In the genomic region with DNA sequence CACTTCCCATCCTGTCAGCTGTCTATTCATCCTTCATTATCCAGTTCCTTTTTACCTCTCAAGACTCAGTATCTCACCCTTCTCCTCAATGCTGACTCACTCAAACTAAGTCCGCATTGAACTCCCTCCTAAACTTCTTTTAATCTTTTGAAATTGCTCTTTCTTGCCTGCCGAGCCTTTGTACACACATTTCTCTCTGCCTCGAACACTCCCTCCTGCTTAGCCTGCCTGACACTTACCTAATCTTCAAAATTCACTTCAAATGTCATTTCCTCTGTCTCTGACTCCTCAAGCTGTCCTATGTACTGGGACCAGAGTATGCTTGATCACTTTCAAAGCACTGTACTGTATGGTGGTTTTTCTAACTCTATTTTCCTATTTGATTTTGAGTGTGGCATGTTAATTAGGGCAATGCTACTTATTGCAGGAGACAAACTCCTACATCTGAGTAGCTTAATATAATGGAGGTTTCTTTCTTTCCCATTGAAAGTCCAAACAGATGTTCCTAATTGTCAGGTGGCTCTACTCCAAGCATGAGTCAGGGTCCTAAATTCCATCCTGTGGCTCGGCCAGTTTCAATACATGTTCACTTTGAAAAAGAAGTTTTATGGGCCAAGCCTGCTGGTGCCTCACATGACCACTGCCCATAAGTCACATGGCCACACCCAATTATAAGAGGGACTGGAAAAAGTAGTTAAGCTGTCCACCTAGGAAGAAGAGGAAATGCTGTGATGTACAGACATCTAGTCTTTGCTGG, we compare ENCODE assay signal across 10 cellular contexts.
DNase-seq lines count a peak whose midpoint lies in the region; TF ChIP-seq lines count a peak whose summit lies in the region.
"Had no signal": no experiment of that assay in that cellular context is flagged by ENCODE, and none has a peak within 500 bp of the region (broad histone marks: within the 10 kb centered on the region; RNA-seq: fewer than 3 reads in every experiment).

No MANE protein-coding gene starts in this region.

- 23 to 38% methylated on average over 4 of the region's 4 CpGs for WGBS in transverse colon (ENCODE audit: low coverage in 1 of 2), 2 donors

- H3K4me1 ChIP-seq in transverse colon, result peaks cover 5 to 14% (median 9%) of the 10 kb centered on the region in 4 donors

- no peak for TF ChIP-seq POLR2A in transverse colon (IDR thresholded peaks at IDR 0.05)

- peak overlapping the region; percentile 17 to 58 (median 50) for H3K27ac ChIP-seq in transverse colon
- no peak overlapping the region for H3K27ac ChIP-seq in dorsolateral prefrontal cortex
- no peak overlapping the region for H3K27ac ChIP-seq in caudate nucleus (ENCODE audit: low read depth, low read length)

- in situ Hi-C loops in transverse colon (cut with MboI; ENCODE audit: low pct_ligation_motif_present in 1 of 4, low pct_unique_long_range_greater_than_20kb in 1 of 4, low sequenced_read_pairs in 3 of 4), result loop anchor here in 3 of 4 donors (10.0 to 25.0 kb wide), 3 partner anchors 108 to 275 kb away; a partner anchor contains a TSS

- H3K27me3 ChIP-seq in transverse colon (no peaks in the 10 kb centered on the region), dorsolateral prefrontal cortex (no peaks in the 10 kb centered on the region)

- no peak for TF ChIP-seq EP300 in transverse colon (IDR thresholded peaks at IDR 0.05; ENCODE audit: low read depth)

- no peaks in the 10 kb centered on the region for H3K9me3 ChIP-seq in transverse colon

- H3K36me3 ChIP-seq in transverse colon, result no peaks in the 10 kb centered on the region

- DNase-seq in HS-5 (ENCODE audit: low read depth), result peak; percentile 93
- peak; percentile 40 for DNase-seq in brain pericyte (ENCODE audit: low read depth, low spot score)
- DNase-seq in left kidney (ENCODE audit: low read depth, low spot score), result peak; percentile 30
- peak; percentile 38 for DNase-seq in transverse colon
- no peak for DNase-seq in dorsolateral prefrontal cortex
- DNase-seq in stimulated activated CD4-positive, alpha-beta T cell treated with anti-CD3 and anti-CD28 coated beads, Interleukin-4, amount 100 ng/mL, for 24 hours, result no peak
- DNase-seq in caudate nucleus (lab: John Stamatoyannopoulos, UW), result no peak
- DNase-seq in NCI-H1105 treated with DMSO at 0.1 percent for 48 hours (lab: John Stamatoyannopoulos, UW), result no peak
- DNase-seq: activated naive CD4-positive, alpha-beta T cell treated with anti-CD3 and anti-CD28 coated beads, Interleukin-2, amount 50 U/mL, for 16 hours; NCI-H146 had no signal

- intact Hi-C loops in transverse colon (cut with DNase I; ENCODE audit: low total_unique reads) (no loop called here), dorsolateral prefrontal cortex (cut with DNase I) (no loop called here)

- TF ChIP-seq CTCF in transverse colon (IDR thresholded peaks at IDR 0.05) (no peak), dorsolateral prefrontal cortex (IDR thresholded peaks at IDR 0.05 in 54 of 56, conservative IDR thresholded peaks at IDR 0.05 in 2 of 56; ENCODE audit: low read depth in 1 of 56, partially characterized antibody in 56 of 56) (no peak)

- H3K4me3 ChIP-seq in transverse colon, result no peak overlapping the region
- H3K4me3 ChIP-seq in dorsolateral prefrontal cortex, result no peak overlapping the region

Comparison
In these comparisons a context has a peak if more than half of its experiments do, and no peak if none do; other contexts are left out.
1. DNase-seq: peak in HS-5 (single experiment), brain pericyte (single experiment), left kidney (single experiment) and transverse colon (single experiment); none in dorsolateral prefrontal cortex (0 of 10), stimulated activated CD4-positive, alpha-beta T cell treated with anti-CD3 and anti-CD28 coated beads, Interleukin-4, amount 100 ng/mL, for 24 hours (single experiment), caudate nucleus (0 of 61) and NCI-H1105 treated with DMSO at 0.1 percent for 48 hours (single experiment).
2. H3K27ac ChIP-seq: peak in transverse colon (4 of 4); none in dorsolateral prefrontal cortex (0 of 59) and caudate nucleus (single experiment).